ENCODE assay signal across 8 cellular contexts in the genomic region with DNA sequence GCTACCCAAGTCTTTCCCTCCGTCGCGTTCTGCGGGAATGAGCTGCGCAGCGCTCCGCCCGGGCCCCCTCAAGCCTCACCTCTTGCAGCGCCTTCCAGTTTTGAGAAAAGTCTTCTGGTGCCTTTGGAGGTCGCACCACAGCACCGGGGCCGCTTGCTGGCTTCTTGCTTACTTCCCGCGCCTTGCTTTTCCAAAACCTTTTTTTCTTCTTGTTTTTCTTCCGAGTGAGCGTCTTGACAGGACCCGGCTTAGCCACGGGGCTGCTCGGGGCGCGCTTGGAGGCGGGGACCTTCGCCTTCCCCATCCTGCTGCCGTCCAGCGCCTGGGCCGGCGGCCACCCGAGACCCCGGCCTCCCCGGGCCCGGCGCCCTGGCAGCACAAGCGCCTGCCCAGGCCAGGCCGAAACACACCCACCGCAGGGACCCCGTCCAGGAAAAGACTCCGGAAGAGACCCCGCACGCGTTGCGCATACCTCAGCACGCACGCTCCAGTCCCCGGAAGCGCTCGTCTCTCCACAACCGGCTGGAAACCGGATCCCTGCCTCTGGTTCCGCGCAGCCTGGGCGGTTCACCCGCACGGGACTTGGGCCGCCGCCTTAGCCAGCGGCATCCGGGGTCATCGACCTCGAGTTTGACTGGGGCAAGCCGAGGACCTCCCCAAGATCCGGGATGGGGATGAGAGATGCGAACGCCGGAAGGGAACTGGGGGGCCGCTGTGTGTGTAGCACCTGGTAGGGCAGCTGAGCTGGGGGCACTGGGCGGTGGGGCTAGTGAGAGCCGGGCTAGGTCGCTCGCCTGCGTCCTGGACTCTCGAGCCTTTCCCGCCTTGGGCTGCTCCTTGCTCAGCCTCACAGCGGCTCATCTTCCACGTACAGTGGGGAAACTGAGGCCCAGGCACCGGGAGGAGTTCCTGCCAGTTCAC. TPM values are rescaled to one million over a fixed set of nuclear protein-coding genes. Genes with fewer than 3 reads are reported as not detected.
A peak's percentile ranks its signal among the peaks of the same experiment; 100 is the strongest.
DNase-seq lines count a peak whose midpoint lies in the region; ATAC-seq and TF ChIP-seq lines count a peak whose summit lies in the region.

A gene with protein sequence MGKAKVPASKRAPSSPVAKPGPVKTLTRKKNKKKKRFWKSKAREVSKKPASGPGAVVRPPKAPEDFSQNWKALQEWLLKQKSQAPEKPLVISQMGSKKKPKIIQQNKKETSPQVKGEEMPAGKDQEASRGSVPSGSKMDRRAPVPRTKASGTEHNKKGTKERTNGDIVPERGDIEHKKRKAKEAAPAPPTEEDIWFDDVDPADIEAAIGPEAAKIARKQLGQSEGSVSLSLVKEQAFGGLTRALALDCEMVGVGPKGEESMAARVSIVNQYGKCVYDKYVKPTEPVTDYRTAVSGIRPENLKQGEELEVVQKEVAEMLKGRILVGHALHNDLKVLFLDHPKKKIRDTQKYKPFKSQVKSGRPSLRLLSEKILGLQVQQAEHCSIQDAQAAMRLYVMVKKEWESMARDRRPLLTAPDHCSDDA (minus strand): TSS at position 470 of the 921 bp plus-strand sequence. CDS start 166 bp downstream, at position 304.

- intact Hi-C loops in activated B cell treated with CpG ODN at 0.5 μM for 24 hours (cut with micrococcal nuclease), result loop anchor here (1.0 kb wide), 5 partner anchors 42 to 388 kb away; a partner anchor contains a TSS

- CTCF ChIA-PET in activated B cell treated with CpG ODN at 0.5 μM for 24 hours (lab: Charles Lee), result interaction anchor here (1.2 to 2.0 kb wide), 2 partner anchors 13 to 325 kb away, joined by 3 to 4 read pairs; no protein-coding TSS in a partner anchor

- peaks cover 3% of the 10 kb centered on the region for H3K9me3 Mint-ChIP-seq in activated B cell treated with CpG ODN at 0.5 μM for 24 hours

- no peak for TF ChIP-seq CTCF in activated B cell treated with CpG ODN at 0.5 μM for 24 hours (IDR thresholded peaks at IDR 0.05)
- TF ChIP-seq CTCF in cardiac fibroblast (IDR thresholded peaks at IDR 0.05; ENCODE audit: low read depth, low read length), result no peak

- H3K27me3 Mint-ChIP-seq in activated B cell treated with CpG ODN at 0.5 μM for 24 hours, result no peaks in the 10 kb centered on the region

- peaks cover 71% of the 10 kb centered on the region for H3K4me1 Mint-ChIP-seq in activated B cell treated with CpG ODN at 0.5 μM for 24 hours

- H3K4me3 ChIP-seq in cardiac fibroblast (replicated peaks in 1 of 2; ENCODE audit: low read depth in 2 of 2, low read length in 2 of 2), result peak within 1 kb of the TSS; percentile 70 to 86

- POLR2A ChIA-PET in activated B cell treated with CpG ODN at 0.5 μM for 24 hours (lab: Charles Lee), result interaction anchor here (0.6 to 2.1 kb wide), 8 partner anchors 15 to 70 kb away, joined by 3 to 12 read pairs (median 4); a partner anchor contains a TSS

- peak within 1 kb of the TSS; percentile 91 for H3K27ac Mint-ChIP-seq in activated B cell treated with CpG ODN at 0.5 μM for 24 hours

- peak within 1 kb of the TSS; percentile 90 for H3K4me3 Mint-ChIP-seq in activated B cell treated with CpG ODN at 0.5 μM for 24 hours

- ATAC-seq in GM18519 (IDR thresholded peaks at IDR 0.05; ENCODE audit: low FRiP score, unreplicated experiment), result peak; percentile 36
- peak; percentile 52 for ATAC-seq in HG03064 (IDR thresholded peaks at IDR 0.05; ENCODE audit: low read depth, unreplicated experiment)
- ATAC-seq in activated B cell treated with CpG ODN at 0.5 μM for 24 hours (ENCODE audit: low read depth), result peak; percentile 84

- DNase-seq in A172 (ENCODE audit: low spot score), result peak; percentile 75
- DNase-seq in NCI-H2227 treated with DMSO at 0.1 percent for 48 hours (lab: John Stamatoyannopoulos, UW), result peak; percentile 47
- DNase-seq in activated B cell treated with CpG ODN at 0.5 μM for 24 hours, result peak; percentile 86
- DNase-seq in cardiac fibroblast (ENCODE audit: low read depth in 2 of 2), result peak; percentile 90 to 91
- DNase-seq in islet precursor cell, result peak; percentile 96
- DNase-seq in stimulated activated CD4-positive, alpha-beta T cell treated with anti-CD3 and anti-CD28 coated beads, Interleukin-12 subunit alpha, Interleukin-12 subunit beta, amount 100 ng/mL, for 4 hours, result peak; percentile 80

- peaks cover 31% of the 10 kb centered on the region for H3K36me3 Mint-ChIP-seq in activated B cell treated with CpG ODN at 0.5 μM for 24 hours (ENCODE audit: low read depth)

RNA-seq across cellular contexts. Expression of the gene that starts here (rescaled TPM):
- total RNA-seq in A172 (2014; rRNA removed; shearing (Covaris generic)), result 24.8 and 28.3 TPM in 2 replicates
- total RNA-seq in activated B cell treated with CpG ODN at 0.5 μM for 24 hours, result 31.6 and 33.3 TPM in 2 replicates

Comparison
In these comparisons a context has a peak if more than half of its experiments do, and no peak if none do; other contexts are left out.
1. Peak in every context shown above with its lines: DNase-seq, ATAC-seq and H3K4me3 ChIP-seq.